Comparison of ENCODE assay signal across 17 cellular contexts in the genomic region with DNA sequence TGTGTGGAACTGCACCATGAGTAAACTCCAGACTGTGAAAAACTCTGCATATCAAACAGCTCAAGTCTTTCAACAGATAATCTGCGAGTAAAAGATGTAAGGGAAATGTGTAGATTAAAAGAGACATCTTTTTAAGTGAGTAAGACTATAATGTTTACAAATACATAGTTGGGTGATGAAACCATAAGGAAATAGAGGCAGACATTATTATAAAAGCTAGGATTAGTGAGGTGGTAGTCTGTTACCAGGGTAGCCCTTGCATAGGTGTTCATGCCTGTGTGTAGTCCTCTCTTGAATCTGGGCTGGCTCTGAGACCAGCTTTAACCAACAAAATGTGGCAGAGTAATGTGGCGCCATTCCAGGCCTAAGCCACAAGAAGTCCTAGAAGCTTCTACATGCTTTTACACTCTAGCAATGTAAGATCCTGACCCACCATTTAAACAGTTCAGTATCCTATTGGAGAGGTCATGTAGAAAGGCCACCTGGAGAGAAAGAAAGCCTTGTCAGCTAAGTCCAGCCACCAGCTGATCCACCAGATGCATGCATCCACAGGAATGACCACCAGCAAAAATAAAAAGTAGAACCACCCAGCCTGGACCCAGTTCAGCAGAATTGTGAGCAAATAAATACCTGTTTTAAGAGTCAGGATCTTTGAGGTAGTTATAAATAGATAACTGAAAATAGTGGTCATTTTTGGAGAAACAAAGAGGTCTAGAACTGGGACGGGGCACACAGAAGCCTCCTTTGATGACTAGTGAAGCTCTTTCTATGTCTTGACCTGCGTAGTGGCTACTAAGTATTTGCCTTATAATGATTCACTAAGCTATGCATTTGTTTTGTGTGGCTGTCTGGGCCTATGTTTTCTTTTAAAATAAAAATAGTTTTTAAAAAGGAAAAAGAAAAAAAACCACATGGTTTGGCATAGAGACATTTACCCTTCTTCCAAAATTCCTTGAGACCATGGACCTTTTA. TPM values are rescaled to one million over a fixed set of nuclear protein-coding genes. Genes with fewer than 3 reads are reported as not detected.
DNase-seq lines count a peak whose midpoint lies in the region; ATAC-seq and TF ChIP-seq lines count a peak whose summit lies in the region.
"Had no signal": no experiment of that assay in that cellular context is flagged by ENCODE, and none has a peak within 500 bp of the region (broad histone marks: within the 10 kb centered on the region; RNA-seq: fewer than 3 reads in every experiment).

No MANE protein-coding gene starts in this region.

- peak overlapping the region in 1 of 2 donors; percentile 1 for H3K4me3 ChIP-seq in ascending aorta
- H3K4me3 ChIP-seq: dorsolateral prefrontal cortex had no signal

- peak; percentile 26 for ATAC-seq in stimulated activated naive CD8-positive, alpha-beta T cell treated with anti-CD3 and anti-CD28 coated beads, Interleukin-15, amount 100 ng/mL, for 72 hours
- ATAC-seq in stimulated activated naive CD8-positive, alpha-beta T cell treated with anti-CD3 and anti-CD28 coated beads, Interleukin-15, Interleukin-2, amounts not matched to agents 100 U/mL and 50 U/mL, for 24 hours = no peak
- ATAC-seq in GM19328 (IDR thresholded peaks at IDR 0.05; ENCODE audit: unreplicated experiment) = no peak
- ATAC-seq: HepG2 had no signal

- no peak for TF ChIP-seq CTCF in ascending aorta (IDR thresholded peaks at IDR 0.05)

- peaks cover 5 to 8% of the 10 kb centered on the region in 2 donors for H3K36me3 ChIP-seq in ascending aorta

- H3K9me3 Mint-ChIP-seq in stimulated activated naive CD8-positive, alpha-beta T cell treated with anti-CD3 and anti-CD28 coated beads, Interleukin-15, amount 100 ng/mL, for 72 hours = peaks cover 0 to 5% of the 10 kb centered on the region in 2 donors
- H3K9me3 Mint-ChIP-seq: memory B cell, type B pancreatic cell had no signal

- peak overlapping the region; percentile 66 to 75 for H3K27ac ChIP-seq in ascending aorta
- H3K27ac ChIP-seq: dorsolateral prefrontal cortex had no signal

- no peak for DNase-seq in stimulated activated naive CD8-positive, alpha-beta T cell treated with anti-CD3 and anti-CD28 coated beads, Interleukin-15, amount 100 ng/mL, for 72 hours
- no peak for DNase-seq in stimulated activated naive CD8-positive, alpha-beta T cell treated with anti-CD3 and anti-CD28 coated beads, Interleukin-15, Interleukin-2, amounts not matched to agents 100 U/mL and 50 U/mL, for 24 hours
- no peak for DNase-seq in ascending aorta (ENCODE audit: low spot score in 2 of 2)
- DNase-seq in fibroblast of peridontal ligament (ENCODE audit: extremely low read depth) = peak; percentile 59
- DNase-seq in GM19238 (ENCODE audit: insufficient read length, low spot score) = no peak
- DNase-seq in NCI-H69 (lab: John Stamatoyannopoulos, UW) = no peak
- no peak for DNase-seq in NCI-H524 treated with DMSO at 0.1 percent for 48 hours (lab: John Stamatoyannopoulos, UW)
- DNase-seq: dorsolateral prefrontal cortex; NCI-H1092 treated with DMSO at 0.1 percent for 48 hours; NCI-H2171 treated with DMSO at 0.1 percent for 48 hours; stimulated activated CD4-positive, alpha-beta T cell treated with anti-CD3 and anti-CD28 coated beads, Interleukin-4, amount 100 ng/mL, for 24 hours; T1000 had no signal

- peak overlapping the region in 1 of 2 donors; percentile 13 for H3K27ac Mint-ChIP-seq in stimulated activated naive CD8-positive, alpha-beta T cell treated with anti-CD3 and anti-CD28 coated beads, Interleukin-15, amount 100 ng/mL, for 72 hours
- H3K27ac Mint-ChIP-seq: type B pancreatic cell had no signal

- H3K4me1 Mint-ChIP-seq in stimulated activated naive CD8-positive, alpha-beta T cell treated with anti-CD3 and anti-CD28 coated beads, Interleukin-15, amount 100 ng/mL, for 72 hours = peaks cover 40% of the 10 kb centered on the region

- H3K27me3 ChIP-seq in ascending aorta = no peaks in the 10 kb centered on the region

- no peak overlapping the region for H3K4me3 Mint-ChIP-seq in stimulated activated naive CD8-positive, alpha-beta T cell treated with anti-CD3 and anti-CD28 coated beads, Interleukin-15, amount 100 ng/mL, for 72 hours
- H3K4me3 Mint-ChIP-seq: memory B cell, neural crest cell, type B pancreatic cell had no signal

- peaks cover 8% of the 10 kb centered on the region for H3K27me3 Mint-ChIP-seq in stimulated activated naive CD8-positive, alpha-beta T cell treated with anti-CD3 and anti-CD28 coated beads, Interleukin-15, amount 100 ng/mL, for 72 hours

- intact Hi-C loops in ascending aorta (cut with DNase I) = no loop called here

- H3K9me3 ChIP-seq in ascending aorta = no peaks in the 10 kb centered on the region

- H3K4me1 ChIP-seq in ascending aorta = peaks cover 0 to 36% of the 10 kb centered on the region in 2 donors

RNA-seq across cellular contexts. Expression of a gene that starts 8.1 kb away (rescaled TPM):
- total RNA-seq in ascending aorta = 74.6 TPM
- total RNA-seq: HepG2 had no signal
